Comparison of ENCODE assay signal across 13 cellular contexts in the genomic region with DNA sequence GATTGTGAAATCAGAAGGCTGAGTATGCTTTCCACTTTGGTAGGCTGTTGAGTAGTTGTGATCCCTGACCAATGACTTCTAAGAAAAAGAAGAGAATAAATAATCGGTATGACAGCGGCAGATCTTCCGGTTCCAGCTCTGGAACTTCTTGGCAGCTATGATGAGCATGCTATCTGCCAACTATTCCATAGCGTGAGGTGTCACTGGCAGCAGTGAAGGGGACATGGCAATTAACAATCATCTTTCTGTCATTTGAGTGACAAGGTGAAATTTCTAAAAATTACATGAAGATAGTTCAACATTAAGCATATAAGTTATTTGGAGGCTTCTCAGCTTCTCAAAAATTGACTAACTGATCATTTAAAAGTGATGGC.
"Had no signal": no experiment of that assay in that cellular context is flagged by ENCODE, and none has a peak within 500 bp of the region (broad histone marks: within the 10 kb centered on the region; RNA-seq: fewer than 3 reads in every experiment).

No MANE protein-coding gene starts in this region.

- ATAC-seq: effector memory CD8-positive, alpha-beta T cell; gastroesophageal sphincter; left colon; left ventricle myocardium superior; naive thymus-derived CD8-positive, alpha-beta T cell; psoas muscle had no signal

- H3K27ac Mint-ChIP-seq: dendritic cell treated with granulocyte-macrophage colony-stimulating factor and Interleukin-4, amounts not matched to agents 40 ng/mL and 50 ng/mL, for 4 days; effector memory CD8-positive, alpha-beta T cell had no signal

- DNase-seq: effector memory CD8-positive, alpha-beta T cell; esophagus squamous epithelium; left colon; left ventricle myocardium superior; naive thymus-derived CD8-positive, alpha-beta T cell; psoas muscle; small intestine; stimulated activated CD4-positive, alpha-beta T cell treated with anti-CD3 and anti-CD28 coated beads, Interleukin-2, amount 100 ng/mL, for 48 hours; stimulated activated naive CD4-positive, alpha-beta T cell treated with Interleukin-2 at 50 U/mL for 16 hours; trophoblast cell had no signal

- H3K27me3 Mint-ChIP-seq: dendritic cell treated with granulocyte-macrophage colony-stimulating factor and Interleukin-4, amounts not matched to agents 40 ng/mL and 50 ng/mL, for 4 days; effector memory CD8-positive, alpha-beta T cell had no signal

- H3K4me3 Mint-ChIP-seq: dendritic cell treated with granulocyte-macrophage colony-stimulating factor and Interleukin-4, amounts not matched to agents 40 ng/mL and 50 ng/mL, for 4 days; effector memory CD8-positive, alpha-beta T cell; naive thymus-derived CD8-positive, alpha-beta T cell had no signal

- H3K9me3 ChIP-seq: gastroesophageal sphincter, psoas muscle had no signal

- H3K27ac ChIP-seq: esophagus squamous epithelium, gastroesophageal sphincter, psoas muscle had no signal

- H3K4me3 ChIP-seq: esophagus squamous epithelium, gastroesophageal sphincter, lung, psoas muscle had no signal

- H3K36me3 ChIP-seq: esophagus squamous epithelium, gastroesophageal sphincter had no signal

- H3K27me3 ChIP-seq: esophagus squamous epithelium, gastroesophageal sphincter had no signal

- H3K36me3 Mint-ChIP-seq: naive thymus-derived CD8-positive, alpha-beta T cell had no signal

- H3K4me1 ChIP-seq: esophagus squamous epithelium, gastroesophageal sphincter, psoas muscle had no signal
